ENCODE assay signal across 1 cellular context in genomic region chr6:116268589-116269293, GRCh38.
TF ChIP-seq lines count a peak whose summit lies in the region.

No MANE protein-coding gene starts in this region.

TF ChIP-seq in K562, 482 proteins besides CTCF, POLR2A, EP300 and RAD21 (continued from another document):
- TF ChIP-seq PHB2 (IDR thresholded peaks at IDR 0.05; ENCODE audit: low read depth): no peak
- TF ChIP-seq MAFF (IDR thresholded peaks at IDR 0.05; ENCODE audit: low read length): no peak
- TF ChIP-seq PHB (CRISPR knock-in tag; IDR thresholded peaks at IDR 0.05): no peak
- 0 out of 2 replicates have a peak, but pooled peaks have one; percentile 38 for TF ChIP-seq POLR2H (tag; IDR thresholded peaks at IDR 0.05; ENCODE audit: low read depth)
- TF ChIP-seq ZNF282 (CRISPR knock-in tag; IDR thresholded peaks at IDR 0.05): no peak
- TF ChIP-seq TEAD1 (CRISPR knock-in tag; IDR thresholded peaks at IDR 0.05): peak in 1 of 2 experiments; percentile 47; a peak in 1 of 4 replicates
- TF ChIP-seq TAF1 (IDR thresholded peaks at IDR 0.05; ENCODE audit: control insufficient read depth, extremely low read depth, insufficient read depth, low read length, severe bottlenecking): no peak
- no peak for TF ChIP-seq RBM34 (IDR thresholded peaks at IDR 0.05; ENCODE audit: borderline replicate concordance, insufficient read depth, low read length)
- no peak for TF ChIP-seq NFXL1 (CRISPR knock-in tag; IDR thresholded peaks at IDR 0.05)
- TF ChIP-seq U2AF2 (optimal IDR thresholded peaks at IDR 0.05; ENCODE audit: low read depth, low read length): no peak
- TF ChIP-seq ZNF354B (CRISPR knock-in tag; IDR thresholded peaks at IDR 0.05): no peak
- TF ChIP-seq DIDO1 (tag; IDR thresholded peaks at IDR 0.05; ENCODE audit: low read depth): no peak
- no peak for TF ChIP-seq TOE1 (IDR thresholded peaks at IDR 0.05; ENCODE audit: borderline replicate concordance)
- no peak for TF ChIP-seq TOE1 (CRISPR knock-in tag; IDR thresholded peaks at IDR 0.05; ENCODE audit: borderline replicate concordance, low read depth)
- TF ChIP-seq FOXM1 (IDR thresholded peaks at IDR 0.05; ENCODE audit: low read depth): peak; percentile 15; the same call in 1 of the 2 replicates
- no peak for TF ChIP-seq FOXM1 (CRISPR knock-in tag; IDR thresholded peaks at IDR 0.05; ENCODE audit: low read depth)
- no peak for TF ChIP-seq ZNF277 (CRISPR knock-in tag; IDR thresholded peaks at IDR 0.05; ENCODE audit: borderline replicate concordance)
- 0 out of 2 replicates have a peak, but pooled peaks have one; percentile 31 for TF ChIP-seq SMARCA4 (IDR thresholded peaks at IDR 0.05)
- no peak for TF ChIP-seq HOXB6 (CRISPR knock-in tag; IDR thresholded peaks at IDR 0.05; ENCODE audit: borderline replicate concordance)
- no peak for TF ChIP-seq THRAP3 (IDR thresholded peaks at IDR 0.05; ENCODE audit: borderline replicate concordance)
- TF ChIP-seq CBFA2T2 (conservative IDR thresholded peaks at IDR 0.05): no peak
- no peak for TF ChIP-seq CXXC5 (CRISPR knock-in tag; IDR thresholded peaks at IDR 0.05)
- TF ChIP-seq U2AF1 (optimal IDR thresholded peaks at IDR 0.05; ENCODE audit: low read depth, low read length): no peak
- 0 out of 2 replicates have a peak, but pooled peaks have one; percentile 39 for TF ChIP-seq TEAD2 (tag; IDR thresholded peaks at IDR 0.05)
- TF ChIP-seq PTBP1 (IDR thresholded peaks at IDR 0.05; ENCODE audit: low read depth, low read length): no peak
- TF ChIP-seq CBX1 (IDR thresholded peaks at IDR 0.05; ENCODE audit: low read depth): no peak
- no peak for TF ChIP-seq USF2 (CRISPR knock-in tag; IDR thresholded peaks at IDR 0.05)
- TF ChIP-seq TBL1XR1 (IDR thresholded peaks at IDR 0.05; ENCODE audit: low read length in 2 of 2): 0 out of 4 replicates have a peak, but pooled peaks of 1 of the 2 experiments have one; percentile 29
- TF ChIP-seq NCOR1 (IDR thresholded peaks at IDR 0.05): peak; percentile 37
- TF ChIP-seq HMBOX1 (IDR thresholded peaks at IDR 0.05): 0 out of 2 replicates have a peak, but pooled peaks have one; percentile 25
- TF ChIP-seq ZSCAN29 (IDR thresholded peaks at IDR 0.05): no peak
- TF ChIP-seq STAT5A (IDR thresholded peaks at IDR 0.05; ENCODE audit: borderline replicate concordance, low read length): no peak
- TF ChIP-seq LARP7 (IDR thresholded peaks at IDR 0.05): no peak
- TF ChIP-seq CC2D1A (IDR thresholded peaks at IDR 0.05): peak; percentile 70
- no peak for TF ChIP-seq CBFB (CRISPR knock-in tag; IDR thresholded peaks at IDR 0.05)
- no peak for TF ChIP-seq TCF7 (IDR thresholded peaks at IDR 0.05; ENCODE audit: borderline replicate concordance)
- TF ChIP-seq ATF2 (CRISPR knock-in tag; IDR thresholded peaks at IDR 0.05): no peak
- no peak for TF ChIP-seq MNT (conservative IDR thresholded peaks at IDR 0.05)
- no peak for TF ChIP-seq NFYB (IDR thresholded peaks at IDR 0.05; ENCODE audit: extremely low read depth, insufficient read length)
- TF ChIP-seq NR2C1 (IDR thresholded peaks at IDR 0.05): peak; percentile 46; the same call in 1 of the 2 replicates
- TF ChIP-seq NR2C1 (tag; IDR thresholded peaks at IDR 0.05): 0 out of 2 replicates have a peak, but pooled peaks have one; percentile 32
- peak; percentile 43; the same call in 1 of the 2 replicates for TF ChIP-seq ARID2 (IDR thresholded peaks at IDR 0.05)
- TF ChIP-seq CSDE1 (IDR thresholded peaks at IDR 0.05): no peak
- peak; percentile 28; the same call in 1 of the 2 replicates for TF ChIP-seq DPF2 (IDR thresholded peaks at IDR 0.05)
- no peak for TF ChIP-seq NR2C2 (CRISPR knock-in tag; IDR thresholded peaks at IDR 0.05)
- peak; percentile 63 for TF ChIP-seq NR2C2 (tag; IDR thresholded peaks at IDR 0.05)
